8 cellular contexts compared by ENCODE assay signal in the genomic region with DNA sequence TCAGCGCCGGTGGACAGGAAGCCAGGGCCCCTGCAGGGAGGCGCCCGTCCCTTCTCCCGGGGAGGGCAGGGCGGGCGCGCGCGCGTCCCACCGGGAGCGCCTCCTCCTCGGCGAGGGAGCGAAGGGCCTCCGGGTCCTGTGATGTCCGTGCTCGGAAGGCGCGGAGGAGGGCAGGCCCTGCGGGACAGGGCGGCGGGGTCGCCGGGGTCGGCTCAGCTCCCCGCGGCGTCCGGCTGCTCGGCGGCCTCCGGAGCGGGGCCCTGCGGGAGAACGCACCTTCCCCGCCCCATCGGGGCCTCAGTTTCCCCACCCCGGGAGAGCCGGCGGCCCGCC. TPM values are rescaled to one million over a fixed set of nuclear protein-coding genes. Genes with fewer than 3 reads are reported as not detected.
DNase-seq lines count a peak whose midpoint lies in the region; ATAC-seq, FAIRE-seq and TF ChIP-seq lines count a peak whose summit lies in the region.

No MANE protein-coding gene starts in this region.

- BruUV-seq in HepG2 (replicated peaks; lab: Mats Ljungman, UMichigan): no TSS peak

- H3K79me2 ChIP-seq in OCI-LY3 (ENCODE audit: low read length) (peaks cover 15% of the 10 kb centered on the region), HepG2 (ENCODE audit: insufficient read depth, low read length) (peaks cover 18% of the 10 kb centered on the region)

- TF ChIP-seq EP300 in HepG2 (IDR thresholded peaks at IDR 0.05; ENCODE audit: low read depth in 2 of 2, low read length in 2 of 2) (no peak), HepG2 (CRISPR knock-in tag; IDR thresholded peaks at IDR 0.05; ENCODE audit: borderline replicate concordance) (no peak)

- H3K27me3 ChIP-seq in OCI-LY3 (ENCODE audit: low read depth, low read length): no peaks in the 10 kb centered on the region
- H3K27me3 ChIP-seq in HepG2 (ENCODE audit: control insufficient read depth in 1 of 2, insufficient read depth in 2 of 2, low read length in 2 of 2): no peaks in the 10 kb centered on the region; a peak in 1 of 5 replicates
- H3K27me3 ChIP-seq in thymus (ENCODE audit: control insufficient read depth, insufficient read depth): peaks cover 23% of the 10 kb centered on the region

- H3K27ac ChIP-seq in OCI-LY3 (ENCODE audit: low read length): no peak overlapping the region
- H3K27ac ChIP-seq in caudate nucleus (ENCODE audit: low read depth, low read length): peak overlapping the region; percentile 16
- peak overlapping the region; percentile 69 for H3K27ac ChIP-seq in HepG2 (ENCODE audit: extremely low read length, insufficient read depth, low read length)
- peak overlapping the region; percentile 77 for H3K27ac ChIP-seq in thymus (ENCODE audit: low read depth)

- FAIRE-seq in HepG2 (lab: Jason Lieb, UNC): no peak

- peak; percentile 5 to 12 for ATAC-seq in activated CD4-positive, CD25-positive, alpha-beta regulatory T cell treated with anti-CD3 and anti-CD28 coated beads, Interleukin-2, amount 50 U/mL, for 24 hours
- ATAC-seq in HG02678 (IDR thresholded peaks at IDR 0.05; ENCODE audit: unreplicated experiment) (peak; percentile 25), HepG2 (peak; percentile 78)

- TF ChIP-seq CTCF in OCI-LY3 (IDR thresholded peaks at IDR 0.05; ENCODE audit: low read depth, low read length) (no peak), HepG2 (CRISPR knock-in tag; IDR thresholded peaks at IDR 0.05) (0 out of 2 replicates have a peak, but pooled peaks have one; percentile 13)

- in situ Hi-C loops in HepG2 (cut with HindIII; ENCODE audit: extremely low pct_ligation_motif_present, low pct_unique_long_range_greater_than_20kb): no loop called here

- 0% methylated on average over 2 of the region's 43 CpGs for WGBS in HepG2 (ENCODE audit: low lambda C conversion rate)
- under 1% methylated on average over 43 of the region's 43 CpGs for WGBS in thymus

- H3K9me3 ChIP-seq in OCI-LY3 (ENCODE audit: insufficient read depth, low read length): no peaks in the 10 kb centered on the region
- H3K9me3 ChIP-seq in HepG2 (ENCODE audit: low read length): no peaks in the 10 kb centered on the region
- H3K9me3 ChIP-seq in thymus (ENCODE audit: control insufficient read depth): no peaks in the 10 kb centered on the region

- H3K4me2 ChIP-seq in OCI-LY3 (ENCODE audit: low read length): peak overlapping the region; percentile 75
- peak overlapping the region; percentile 96 for H3K4me2 ChIP-seq in HepG2 (ENCODE audit: low read depth, low read length)

- no peak for TF ChIP-seq RAD21 in HepG2 (CRISPR knock-in tag; IDR thresholded peaks at IDR 0.05)

- intact Hi-C loops in HepG2 (cut with micrococcal nuclease; ENCODE audit: unreplicated experiment): no loop called here

- H4K20me1 ChIP-seq in OCI-LY3 (ENCODE audit: insufficient read depth, low read length): no peaks in the 10 kb centered on the region
- no peaks in the 10 kb centered on the region for H4K20me1 ChIP-seq in HepG2 (ENCODE audit: insufficient read depth, low read length)

- H3K9ac ChIP-seq in OCI-LY3 (ENCODE audit: low read length): peak overlapping the region; percentile 73
- peak overlapping the region; percentile 88 for H3K9ac ChIP-seq in HepG2 (ENCODE audit: insufficient read depth, low read depth, low read length)

- H3K4me1 ChIP-seq in OCI-LY3 (ENCODE audit: low read length) (peaks cover 19% of the 10 kb centered on the region), HepG2 (ENCODE audit: insufficient read depth, low read length) (peaks cover 21% of the 10 kb centered on the region), thymus (ENCODE audit: control insufficient read depth, insufficient read depth, low read length) (peaks cover 10% of the 10 kb centered on the region)

- POLR2A ChIA-PET in HepG2 (lab: Yijun Ruan, JAX): interaction anchor here (1.0 to 3.2 kb wide), 12 partner anchors 13 to 167 kb away, joined by 3 to 26 read pairs (median 5); a partner anchor contains a TSS

- H3K36me3 ChIP-seq in OCI-LY3 (replicated peaks; ENCODE audit: low read depth, low read length): no peaks in the 10 kb centered on the region
- H3K36me3 ChIP-seq in HepG2 (replicated peaks in 1 of 2; ENCODE audit: control insufficient read depth in 1 of 2, insufficient read depth in 2 of 2, low read length in 2 of 2): no peaks in the 10 kb centered on the region
- H3K36me3 ChIP-seq in thymus (ENCODE audit: control insufficient read depth, insufficient read depth): no peaks in the 10 kb centered on the region

- H3K4me3 ChIP-seq in OCI-LY3 (ENCODE audit: low read length): peak overlapping the region; percentile 88
- H3K4me3 ChIP-seq in HepG2 (replicated peaks in 1 of 3; ENCODE audit: insufficient read depth in 1 of 3, low read depth in 2 of 3, low read length in 3 of 3): peak overlapping the region; percentile 66 to 99 (median 96)
- peak overlapping the region; percentile 82 for H3K4me3 ChIP-seq in thymus (ENCODE audit: low read length)

- no peak for DNase-seq in activated CD4-positive, CD25-positive, alpha-beta regulatory T cell treated with anti-CD3 and anti-CD28 coated beads, Interleukin-2, amount 50 U/mL, for 72 hours
- DNase-seq in caudate nucleus (lab: John Stamatoyannopoulos, UW) (no peak), HepG2 (ENCODE audit: low spot score) (no peak), DMS114 treated with DMSO at 0.1 percent for 48 hours (lab: John Stamatoyannopoulos, UW; ENCODE audit: unreplicated experiment) (no peak)

- H2AFZ ChIP-seq in OCI-LY3 (ENCODE audit: low read depth, low read length): peak overlapping the region; percentile 31
- no peak overlapping the region for H2AFZ ChIP-seq in HepG2 (ENCODE audit: low read length)

- TF ChIP-seq POLR2A in HepG2 (IDR thresholded peaks at IDR 0.05; ENCODE audit: insufficient read depth in 1 of 2, low read depth in 2 of 2, low read length in 2 of 2): no peak

- CTCF ChIA-PET in HepG2 (lab: Yijun Ruan, JAX; ENCODE audit: low intra/inter-chr PET ratio, low total read pairs): interaction anchor here (2.6 kb wide), 1 partner anchor 22 kb away, joined by 23 read pairs; no protein-coding TSS in a partner anchor

RNA-seq across cellular contexts. Expression of a gene that starts 0.3 kb away (rescaled TPM):
- total RNA-seq in HepG2 (2016; rRNA removed; fragmentation: Illumina TruSeq; extraction: Trizol): 1.3 and 2.7 TPM in 2 replicates
- total RNA-seq in HepG2 (2016; cell fraction: cytosol; rRNA removed; fragmentation: Illumina TruSeq; extraction: Trizol; ENCODE audit: low read depth): 1.1 and 1.7 TPM in 2 replicates
- 1.3 and 3.1 TPM in 2 replicates for total RNA-seq in HepG2 (2016; cell fraction: insoluble cytoplasmic fraction; rRNA removed; fragmentation: Illumina TruSeq; extraction: Trizol)
- total RNA-seq in HepG2 (2016; cell fraction: membrane; rRNA removed; fragmentation: Illumina TruSeq; extraction: Trizol): 1.6 and 2.4 TPM in 2 replicates
- total RNA-seq in HepG2 (2016; cell fraction: nucleus; rRNA removed; fragmentation: Illumina TruSeq; extraction: Trizol): 3.0 and 3.1 TPM in 2 replicates
- polyA plus RNA-seq in HepG2 (2011; rRNA removed) (4.8 and 9.1 TPM in 2 replicates), thymus (16.8 TPM)
- polyA plus RNA-seq in HepG2 (2011; cell fraction: cytosol; rRNA removed): 1.6 and 3.2 TPM in 2 replicates
- 82.5 and 82.6 TPM in 2 replicates for polyA plus RNA-seq in HepG2 (2011; cell fraction: nucleus; rRNA removed)
- polyA plus RNA-seq in HepG2 (2012): 4.7 and 9.6 TPM in 2 replicates
- polyA plus RNA-seq in HepG2 (2016; cell fraction: cytosol; fragmentation: Illumina TruSeq; extraction: Trizol; ENCODE audit: low read depth): 3.8 and 4.6 TPM in 2 replicates
- 2.3 and 2.8 TPM in 2 replicates for polyA plus RNA-seq in HepG2 (2016; cell fraction: insoluble cytoplasmic fraction; fragmentation: Illumina TruSeq; extraction: Trizol; ENCODE audit: low read depth)
- 5.3 and 6.7 TPM in 2 replicates for polyA plus RNA-seq in HepG2 (2016; cell fraction: membrane; fragmentation: Illumina TruSeq; extraction: Trizol; ENCODE audit: low read depth)
- polyA plus RNA-seq in HepG2 (2016; cell fraction: nucleus; fragmentation: Illumina TruSeq; extraction: Trizol; ENCODE audit: insufficient read depth, low read depth): 8.9 and 9.7 TPM in 2 replicates
- 3.4 and 4.2 TPM in 2 replicates for polyA minus RNA-seq in HepG2 (2011; rRNA and poly(A)+ RNA removed; ENCODE audit: low replicate concordance)
- polyA minus RNA-seq in HepG2 (2011; cell fraction: cytosol; rRNA and poly(A)+ RNA removed): 0.62 and 2.6 TPM in 2 replicates
- polyA minus RNA-seq in HepG2 (2011; cell fraction: nucleus; rRNA and poly(A)+ RNA removed): 6.6 and 9.0 TPM in 2 replicates

RNA-seq across cellular contexts. Expression of a gene that starts 0.6 kb away (rescaled TPM):
- total RNA-seq in HepG2 (2016; rRNA removed; fragmentation: Illumina TruSeq; extraction: Trizol): 0.63 and 1.2 TPM in 2 replicates
- 0.81 and 1.1 TPM in 2 replicates for total RNA-seq in HepG2 (2016; cell fraction: cytosol; rRNA removed; fragmentation: Illumina TruSeq; extraction: Trizol; ENCODE audit: low read depth)
- total RNA-seq in HepG2 (2016; cell fraction: insoluble cytoplasmic fraction; rRNA removed; fragmentation: Illumina TruSeq; extraction: Trizol): 0.82 and 1.9 TPM in 2 replicates
- total RNA-seq in HepG2 (2016; cell fraction: membrane; rRNA removed; fragmentation: Illumina TruSeq; extraction: Trizol): 0.46 and 1.00 TPM in 2 replicates
- 1.6 and 2.0 TPM in 2 replicates for total RNA-seq in HepG2 (2016; cell fraction: nucleus; rRNA removed; fragmentation: Illumina TruSeq; extraction: Trizol)
- polyA plus RNA-seq in HepG2 (2011; rRNA removed) (0.78 and 2.1 TPM in 2 replicates), thymus (8.4 TPM)
- 0.53 and 1.0 TPM in 2 replicates for polyA plus RNA-seq in HepG2 (2011; cell fraction: cytosol; rRNA removed)
- polyA plus RNA-seq in HepG2 (2011; cell fraction: nucleus; rRNA removed): 17.1 and 17.5 TPM in 2 replicates
- polyA plus RNA-seq in HepG2 (2012): 0.76 and 1.0 TPM in 2 replicates
- 0.60 and 0.67 TPM in 2 replicates for polyA plus RNA-seq in HepG2 (2016; cell fraction: cytosol; fragmentation: Illumina TruSeq; extraction: Trizol; ENCODE audit: low read depth)
- polyA plus RNA-seq in HepG2 (2016; cell fraction: insoluble cytoplasmic fraction; fragmentation: Illumina TruSeq; extraction: Trizol; ENCODE audit: low read depth): 0.39 and 0.46 TPM in 2 replicates
- polyA plus RNA-seq in HepG2 (2016; cell fraction: membrane; fragmentation: Illumina TruSeq; extraction: Trizol; ENCODE audit: low read depth): 0.44 and 0.56 TPM in 2 replicates
- polyA plus RNA-seq in HepG2 (2016; cell fraction: nucleus; fragmentation: Illumina TruSeq; extraction: Trizol; ENCODE audit: insufficient read depth, low read depth): 3.7 and 3.8 TPM in 2 replicates
- 0.44 and 0.61 TPM in 2 replicates for polyA minus RNA-seq in HepG2 (2011; rRNA and poly(A)+ RNA removed; ENCODE audit: low replicate concordance)
- 0.44 TPM in 1 of 2 replicates, not detected in the other for polyA minus RNA-seq in HepG2 (2011; cell fraction: cytosol; rRNA and poly(A)+ RNA removed)
- 1.8 and 3.4 TPM in 2 replicates for polyA minus RNA-seq in HepG2 (2011; cell fraction: nucleus; rRNA and poly(A)+ RNA removed)

RNA-seq across cellular contexts. Expression of a gene that starts 18.5 kb away (rescaled TPM):
- total RNA-seq in HepG2 (2016; rRNA removed; fragmentation: Illumina TruSeq; extraction: Trizol): 0.21 and 0.44 TPM in 2 replicates
- 0.09 and 0.20 TPM in 2 replicates for total RNA-seq in HepG2 (2016; cell fraction: cytosol; rRNA removed; fragmentation: Illumina TruSeq; extraction: Trizol; ENCODE audit: low read depth)
- total RNA-seq in HepG2 (2016; cell fraction: insoluble cytoplasmic fraction; rRNA removed; fragmentation: Illumina TruSeq; extraction: Trizol): 0.33 and 0.43 TPM in 2 replicates
- 0.21 and 0.37 TPM in 2 replicates for total RNA-seq in HepG2 (2016; cell fraction: membrane; rRNA removed; fragmentation: Illumina TruSeq; extraction: Trizol)
- total RNA-seq in HepG2 (2016; cell fraction: nucleus; rRNA removed; fragmentation: Illumina TruSeq; extraction: Trizol): 0.28 and 0.34 TPM in 2 replicates
- polyA plus RNA-seq in HepG2 (2011; rRNA removed) (0.26 and 0.38 TPM in 2 replicates), thymus (3.8 TPM)
- 0.21 and 0.30 TPM in 2 replicates for polyA plus RNA-seq in HepG2 (2011; cell fraction: cytosol; rRNA removed)
- polyA plus RNA-seq in HepG2 (2011; cell fraction: nucleus; rRNA removed): 3.0 and 3.2 TPM in 2 replicates
- 0.35 and 0.44 TPM in 2 replicates for polyA plus RNA-seq in HepG2 (2012)
- polyA plus RNA-seq in HepG2 (2016; cell fraction: cytosol; fragmentation: Illumina TruSeq; extraction: Trizol; ENCODE audit: low read depth): 0.05 and 0.14 TPM in 2 replicates
- polyA plus RNA-seq in HepG2 (2016; cell fraction: insoluble cytoplasmic fraction; fragmentation: Illumina TruSeq; extraction: Trizol; ENCODE audit: low read depth): 0.25 TPM in 1 of 2 replicates, not detected in the other
- 0.08 and 0.15 TPM in 2 replicates for polyA plus RNA-seq in HepG2 (2016; cell fraction: membrane; fragmentation: Illumina TruSeq; extraction: Trizol; ENCODE audit: low read depth)
- 0.79 and 0.97 TPM in 2 replicates for polyA plus RNA-seq in HepG2 (2016; cell fraction: nucleus; fragmentation: Illumina TruSeq; extraction: Trizol; ENCODE audit: insufficient read depth, low read depth)
- polyA minus RNA-seq in HepG2 (2011; rRNA and poly(A)+ RNA removed; ENCODE audit: low replicate concordance): 0.26 TPM in 1 of 2 replicates, not detected in the other
- not detected in 2 replicates for polyA minus RNA-seq in HepG2 (2011; cell fraction: cytosol; rRNA and poly(A)+ RNA removed)
- 0.26 and 0.37 TPM in 2 replicates for polyA minus RNA-seq in HepG2 (2011; cell fraction: nucleus; rRNA and poly(A)+ RNA removed)

RNA-seq across cellular contexts. Expression of a gene that starts 36.5 kb away (rescaled TPM):
- total RNA-seq in HepG2 (2016; rRNA removed; fragmentation: Illumina TruSeq; extraction: Trizol): 38.3 and 44.3 TPM in 2 replicates
- total RNA-seq in HepG2 (2016; cell fraction: cytosol; rRNA removed; fragmentation: Illumina TruSeq; extraction: Trizol; ENCODE audit: low read depth): 35.6 and 45.0 TPM in 2 replicates
- 31.9 and 43.2 TPM in 2 replicates for total RNA-seq in HepG2 (2016; cell fraction: insoluble cytoplasmic fraction; rRNA removed; fragmentation: Illumina TruSeq; extraction: Trizol)
- total RNA-seq in HepG2 (2016; cell fraction: membrane; rRNA removed; fragmentation: Illumina TruSeq; extraction: Trizol): 88.7 and 95.2 TPM in 2 replicates
- 47.8 and 56.5 TPM in 2 replicates for total RNA-seq in HepG2 (2016; cell fraction: nucleus; rRNA removed; fragmentation: Illumina TruSeq; extraction: Trizol)
- polyA plus RNA-seq in HepG2 (2011; rRNA removed): 183 and 271 TPM in 2 replicates
- 147 and 184 TPM in 2 replicates for polyA plus RNA-seq in HepG2 (2011; cell fraction: cytosol; rRNA removed)
- 1,153 and 1,227 TPM in 2 replicates for polyA plus RNA-seq in HepG2 (2011; cell fraction: nucleus; rRNA removed)
- 143 and 184 TPM in 2 replicates for polyA plus RNA-seq in HepG2 (2012)
- 80.1 and 97.0 TPM in 2 replicates for polyA plus RNA-seq in HepG2 (2016; cell fraction: cytosol; fragmentation: Illumina TruSeq; extraction: Trizol; ENCODE audit: low read depth)
- 62.3 and 80.0 TPM in 2 replicates for polyA plus RNA-seq in HepG2 (2016; cell fraction: insoluble cytoplasmic fraction; fragmentation: Illumina TruSeq; extraction: Trizol; ENCODE audit: low read depth)
- 159 and 160 TPM in 2 replicates for polyA plus RNA-seq in HepG2 (2016; cell fraction: membrane; fragmentation: Illumina TruSeq; extraction: Trizol; ENCODE audit: low read depth)
- polyA plus RNA-seq in HepG2 (2016; cell fraction: nucleus; fragmentation: Illumina TruSeq; extraction: Trizol; ENCODE audit: insufficient read depth, low read depth): 179 and 193 TPM in 2 replicates
- polyA minus RNA-seq in HepG2 (2011; rRNA and poly(A)+ RNA removed; ENCODE audit: low replicate concordance): 64.9 and 155 TPM in 2 replicates
- polyA minus RNA-seq in HepG2 (2011; cell fraction: cytosol; rRNA and poly(A)+ RNA removed): 76.5 and 105 TPM in 2 replicates
- polyA minus RNA-seq in HepG2 (2011; cell fraction: nucleus; rRNA and poly(A)+ RNA removed): 147 and 159 TPM in 2 replicates
- polyA plus RNA-seq in thymus: 77.6 TPM

Comparison
In these comparisons a context has a peak if more than half of its experiments do, and no peak if none do; other contexts are left out.
1. ATAC-seq: peak in every context shown above with its lines; median percentile 78 in HepG2; 25 in HG02678; 8 in activated CD4-positive, CD25-positive, alpha-beta regulatory T cell treated with anti-CD3 and anti-CD28 coated beads, Interleukin-2, amount 50 U/mL, for 24 hours.